ENCODE assay signal across 1 cellular context in the genomic region with DNA sequence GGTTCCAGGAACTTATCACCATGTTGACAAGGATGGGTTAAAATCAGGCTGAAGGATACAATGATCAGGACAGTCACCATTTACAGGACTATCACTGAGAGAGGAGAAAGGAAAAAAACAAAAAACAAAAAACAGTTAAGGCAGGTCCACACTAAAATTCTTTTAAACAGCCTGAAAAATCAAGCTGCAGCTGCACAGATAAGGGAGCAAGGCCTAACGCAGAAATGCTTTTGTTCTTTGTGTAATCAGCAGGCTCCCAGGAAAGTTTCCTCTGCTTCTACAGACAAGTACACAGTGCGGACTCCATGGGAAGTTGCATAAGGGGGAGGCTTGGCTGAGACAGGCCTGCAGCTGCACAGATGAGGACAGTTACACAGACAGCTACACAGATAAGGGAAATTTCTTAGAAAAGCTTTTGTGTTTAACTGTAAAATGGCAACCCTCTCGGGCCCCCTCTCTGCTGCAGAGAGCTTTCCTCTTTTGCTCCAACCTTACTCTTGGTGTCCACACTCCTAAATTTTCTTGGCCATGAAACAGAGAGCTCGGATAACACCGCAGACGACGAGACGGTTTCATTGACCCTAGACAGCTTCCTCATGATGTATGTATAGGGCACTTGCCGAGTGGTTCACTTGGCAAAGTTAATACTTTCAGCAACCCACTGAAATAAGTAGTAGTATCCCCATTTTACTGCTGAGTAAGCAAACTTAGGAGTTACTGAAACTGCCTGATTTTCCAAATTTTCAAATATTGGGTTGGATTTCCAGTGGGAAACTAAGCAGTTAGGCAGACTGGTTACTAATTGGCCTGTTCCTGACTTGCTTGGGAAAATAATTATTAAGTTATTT.
TF ChIP-seq lines count a peak whose summit lies in the region.

No MANE protein-coding gene starts in this region.

TF ChIP-seq in K562, 482 proteins besides CTCF, POLR2A, EP300 and RAD21 (continued from another document and continues in another):
- TF ChIP-seq, protein P1, sequence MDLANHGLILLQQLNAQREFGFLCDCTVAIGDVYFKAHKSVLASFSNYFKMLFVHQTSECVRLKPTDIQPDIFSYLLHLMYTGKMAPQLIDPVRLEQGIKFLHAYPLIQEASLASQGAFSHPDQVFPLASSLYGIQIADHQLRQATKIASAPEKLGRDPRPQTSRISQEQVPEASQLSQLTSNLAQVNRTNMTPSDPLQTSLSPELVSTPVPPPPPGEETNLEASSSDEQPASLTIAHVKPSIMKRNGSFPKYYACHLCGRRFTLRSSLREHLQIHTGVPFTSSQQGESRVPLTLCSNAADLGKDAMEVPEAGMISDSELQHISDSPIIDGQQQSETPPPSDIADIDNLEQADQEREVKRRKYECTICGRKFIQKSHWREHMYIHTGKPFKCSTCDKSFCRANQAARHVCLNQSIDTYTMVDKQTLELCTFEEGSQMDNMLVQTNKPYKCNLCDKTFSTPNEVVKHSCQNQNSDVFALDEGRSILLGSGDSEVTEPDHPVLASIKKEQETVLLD (IDR thresholded peaks at IDR 0.05), result no peak; the same call in 1 of the 2 replicates
- TF ChIP-seq KDM5B (IDR thresholded peaks at IDR 0.05; ENCODE audit: insufficient replicate concordance, low read depth, low read length), result peak; percentile 68
- peak; percentile 99 for TF ChIP-seq TCF3 (CRISPR knock-in tag; IDR thresholded peaks at IDR 0.05)
- TF ChIP-seq FOXA1 (IDR thresholded peaks at IDR 0.05; ENCODE audit: borderline replicate concordance), result no peak
- no peak for TF ChIP-seq ZNF184 (CRISPR knock-in tag; IDR thresholded peaks at IDR 0.05)
- TF ChIP-seq TEAD4 (IDR thresholded peaks at IDR 0.05; ENCODE audit: low read length), result peak; percentile 99
- no peak for TF ChIP-seq TEAD4 (CRISPR knock-in tag; IDR thresholded peaks at IDR 0.05; ENCODE audit: borderline replicate concordance)
- peak; percentile 86 for TF ChIP-seq NEUROD1 (IDR thresholded peaks at IDR 0.05; ENCODE audit: borderline replicate concordance, low read depth, low read length, partially characterized antibody)
- peak; percentile 82 for TF ChIP-seq KHSRP (IDR thresholded peaks at IDR 0.05)
- no peak for TF ChIP-seq E2F3 (CRISPR knock-in tag; IDR thresholded peaks at IDR 0.05)
- TF ChIP-seq ZBTB8A (IDR thresholded peaks at IDR 0.05; ENCODE audit: partially characterized antibody), result no peak
- TF ChIP-seq ZNF778 (CRISPR knock-in tag; IDR thresholded peaks at IDR 0.05), result no peak
- TF ChIP-seq NFE2 (IDR thresholded peaks at IDR 0.05; ENCODE audit: low read depth), result 0 out of 2 replicates have a peak, but pooled peaks have one; percentile 34
- TF ChIP-seq NUFIP1 (IDR thresholded peaks at IDR 0.05; ENCODE audit: partially characterized antibody), result no peak
- no peak for TF ChIP-seq ZSCAN32 (CRISPR knock-in tag; IDR thresholded peaks at IDR 0.05)
- no peak for TF ChIP-seq NR2F6 (CRISPR knock-in tag; IDR thresholded peaks at IDR 0.05)
- TF ChIP-seq USF2 (CRISPR knock-in tag; IDR thresholded peaks at IDR 0.05), result no peak
- TF ChIP-seq, protein P2, sequence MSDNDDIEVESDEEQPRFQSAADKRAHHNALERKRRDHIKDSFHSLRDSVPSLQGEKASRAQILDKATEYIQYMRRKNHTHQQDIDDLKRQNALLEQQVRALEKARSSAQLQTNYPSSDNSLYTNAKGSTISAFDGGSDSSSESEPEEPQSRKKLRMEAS (CRISPR knock-in tag; IDR thresholded peaks at IDR 0.05), result peak; percentile 48; the same call in 1 of the 2 replicates
- peak; percentile 100 for TF ChIP-seq SOX6 (IDR thresholded peaks at IDR 0.05)
- TF ChIP-seq POLR2AphosphoS5 (IDR thresholded peaks at IDR 0.05; ENCODE audit: control insufficient read depth, insufficient read depth, low read depth, low read length), result peak; percentile 97
- no peak for TF ChIP-seq THRAP3 (IDR thresholded peaks at IDR 0.05; ENCODE audit: borderline replicate concordance)
- peak in 1 of 3 experiments; percentile 62; a peak in 2 of 6 replicates for TF ChIP-seq ZBTB11 (CRISPR knock-in tag; IDR thresholded peaks at IDR 0.05)
- no peak for TF ChIP-seq RFX1 (IDR thresholded peaks at IDR 0.05)
- no peak for TF ChIP-seq ILK (tag; IDR thresholded peaks at IDR 0.05; ENCODE audit: borderline replicate concordance, low read depth)
- TF ChIP-seq, protein P3, sequence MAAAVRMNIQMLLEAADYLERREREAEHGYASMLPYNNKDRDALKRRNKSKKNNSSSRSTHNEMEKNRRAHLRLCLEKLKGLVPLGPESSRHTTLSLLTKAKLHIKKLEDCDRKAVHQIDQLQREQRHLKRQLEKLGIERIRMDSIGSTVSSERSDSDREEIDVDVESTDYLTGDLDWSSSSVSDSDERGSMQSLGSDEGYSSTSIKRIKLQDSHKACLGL (CRISPR knock-in tag; IDR thresholded peaks at IDR 0.05; ENCODE audit: borderline replicate concordance, poor library complexity, severe bottlenecking), result no peak
- TF ChIP-seq, protein P4, sequence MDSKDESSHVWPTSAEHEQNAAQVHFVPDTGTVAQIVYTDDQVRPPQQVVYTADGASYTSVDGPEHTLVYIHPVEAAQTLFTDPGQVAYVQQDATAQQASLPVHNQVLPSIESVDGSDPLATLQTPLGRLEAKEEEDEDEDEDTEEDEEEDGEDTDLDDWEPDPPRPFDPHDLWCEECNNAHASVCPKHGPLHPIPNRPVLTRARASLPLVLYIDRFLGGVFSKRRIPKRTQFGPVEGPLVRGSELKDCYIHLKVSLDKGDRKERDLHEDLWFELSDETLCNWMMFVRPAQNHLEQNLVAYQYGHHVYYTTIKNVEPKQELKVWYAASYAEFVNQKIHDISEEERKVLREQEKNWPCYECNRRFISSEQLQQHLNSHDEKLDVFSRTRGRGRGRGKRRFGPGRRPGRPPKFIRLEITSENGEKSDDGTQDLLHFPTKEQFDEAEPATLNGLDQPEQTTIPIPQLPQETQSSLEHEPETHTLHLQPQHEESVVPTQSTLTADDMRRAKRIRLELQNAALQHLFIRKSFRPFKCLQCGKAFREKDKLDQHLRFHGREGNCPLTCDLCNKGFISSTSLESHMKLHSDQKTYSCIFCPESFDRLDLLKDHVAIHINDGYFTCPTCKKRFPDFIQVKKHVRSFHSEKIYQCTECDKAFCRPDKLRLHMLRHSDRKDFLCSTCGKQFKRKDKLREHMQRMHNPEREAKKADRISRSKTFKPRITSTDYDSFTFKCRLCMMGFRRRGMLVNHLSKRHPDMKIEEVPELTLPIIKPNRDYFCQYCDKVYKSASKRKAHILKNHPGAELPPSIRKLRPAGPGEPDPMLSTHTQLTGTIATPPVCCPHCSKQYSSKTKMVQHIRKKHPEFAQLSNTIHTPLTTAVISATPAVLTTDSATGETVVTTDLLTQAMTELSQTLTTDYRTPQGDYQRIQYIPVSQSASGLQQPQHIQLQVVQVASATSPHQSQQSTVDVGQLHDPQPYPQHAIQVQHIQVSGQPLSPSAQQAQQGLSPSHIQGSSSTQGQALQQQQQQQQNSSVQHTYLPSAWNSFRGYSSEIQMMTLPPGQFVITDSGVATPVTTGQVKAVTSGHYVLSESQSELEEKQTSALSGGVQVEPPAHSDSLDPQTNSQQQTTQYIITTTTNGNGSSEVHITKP (IDR thresholded peaks at IDR 0.05; ENCODE audit: partially characterized antibody), result no peak
- TF ChIP-seq, protein P5, sequence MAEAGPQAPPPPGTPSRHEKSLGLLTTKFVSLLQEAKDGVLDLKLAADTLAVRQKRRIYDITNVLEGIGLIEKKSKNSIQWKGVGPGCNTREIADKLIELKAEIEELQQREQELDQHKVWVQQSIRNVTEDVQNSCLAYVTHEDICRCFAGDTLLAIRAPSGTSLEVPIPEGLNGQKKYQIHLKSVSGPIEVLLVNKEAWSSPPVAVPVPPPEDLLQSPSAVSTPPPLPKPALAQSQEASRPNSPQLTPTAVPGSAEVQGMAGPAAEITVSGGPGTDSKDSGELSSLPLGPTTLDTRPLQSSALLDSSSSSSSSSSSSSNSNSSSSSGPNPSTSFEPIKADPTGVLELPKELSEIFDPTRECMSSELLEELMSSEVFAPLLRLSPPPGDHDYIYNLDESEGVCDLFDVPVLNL (CRISPR knock-in tag; IDR thresholded peaks at IDR 0.05; ENCODE audit: low read depth), result no peak
- TF ChIP-seq HSF4 (CRISPR knock-in tag; IDR thresholded peaks at IDR 0.05; ENCODE audit: borderline replicate concordance), result no peak
- TF ChIP-seq ZNF512 (tag; IDR thresholded peaks at IDR 0.05), result no peak
- TF ChIP-seq RFX5 (IDR thresholded peaks at IDR 0.05; ENCODE audit: low read depth, low read length), result no peak
- TF ChIP-seq CBFA2T2 (conservative IDR thresholded peaks at IDR 0.05), result peak; percentile 99
- no peak for TF ChIP-seq THRA (IDR thresholded peaks at IDR 0.05)
- no peak for TF ChIP-seq ADNP (tag; IDR thresholded peaks at IDR 0.05)
- peak; percentile 7 for TF ChIP-seq RBM25 (IDR thresholded peaks at IDR 0.05; ENCODE audit: low read depth, low read length, severe bottlenecking)
- 0 out of 2 replicates have a peak, but pooled peaks have one; percentile 49 for TF ChIP-seq ERF (CRISPR knock-in tag; IDR thresholded peaks at IDR 0.05)
- no peak for TF ChIP-seq ARID3A (IDR thresholded peaks at IDR 0.05; ENCODE audit: borderline replicate concordance, low read depth, low read length)
- TF ChIP-seq ARHGAP35 (IDR thresholded peaks at IDR 0.05; ENCODE audit: partially characterized antibody), result no peak
- peak; percentile 74 for TF ChIP-seq ZEB2 (IDR thresholded peaks at IDR 0.05)
- no peak for TF ChIP-seq YBX1 (IDR thresholded peaks at IDR 0.05)
- TF ChIP-seq MTA3 (IDR thresholded peaks at IDR 0.05; ENCODE audit: borderline replicate concordance), result peak; percentile 85
- TF ChIP-seq TEAD1 (CRISPR knock-in tag; IDR thresholded peaks at IDR 0.05), result peak in 1 of 2 experiments; percentile 66; a peak in 3 of 4 replicates
- no peak for TF ChIP-seq HDGF (IDR thresholded peaks at IDR 0.05)
- no peak for TF ChIP-seq MED1 (CRISPR knock-in tag; IDR thresholded peaks at IDR 0.05; ENCODE audit: borderline replicate concordance)
- TF ChIP-seq TBL1XR1 (IDR thresholded peaks at IDR 0.05; ENCODE audit: low read length in 2 of 2), result peak; percentile 96 to 98; a peak in 3 of 4 replicates
- no peak for TF ChIP-seq RBM39 (optimal IDR thresholded peaks at IDR 0.05; ENCODE audit: low read depth, low read length)
- TF ChIP-seq ZFP30 (CRISPR knock-in tag; IDR thresholded peaks at IDR 0.05; ENCODE audit: borderline replicate concordance), result no peak
- TF ChIP-seq GABPA (tag; conservative IDR thresholded peaks at IDR 0.05; ENCODE audit: low read depth), result peak; percentile 45; the same call in 1 of the 2 replicates
- no peak for TF ChIP-seq RBM17 (IDR thresholded peaks at IDR 0.05; ENCODE audit: borderline replicate concordance, low read depth, low read length)
